ENCODE assay signal across 1 cellular context in the genomic region with DNA sequence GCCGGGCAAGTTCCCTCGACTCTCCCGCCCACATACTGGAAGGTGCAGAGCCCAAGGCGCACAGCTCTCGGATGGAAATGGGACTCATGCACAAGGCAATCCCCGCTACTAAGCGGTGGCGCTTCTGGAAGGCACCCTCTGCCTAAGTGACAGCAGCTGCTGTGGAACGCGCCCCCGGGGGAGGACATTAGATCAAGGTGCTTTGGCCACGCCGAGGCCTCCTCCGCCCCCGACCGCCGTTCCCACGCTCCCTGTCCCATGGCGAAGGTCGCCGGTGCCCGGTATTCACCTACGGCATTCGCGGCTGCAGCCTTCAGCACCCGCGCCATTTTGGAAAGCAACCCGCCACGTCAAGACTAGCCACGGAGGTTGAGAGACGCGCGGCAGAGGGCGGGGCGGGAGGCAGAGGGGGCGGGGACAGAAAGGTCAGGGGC.
TF ChIP-seq lines count a peak whose summit lies in the region.

A gene (minus strand): TSS at position 339 of the 434 bp plus-strand sequence. CDS start 10 bp downstream, at position 329.

TF ChIP-seq in HepG2, 621 proteins besides CTCF, POLR2A, EP300 and RAD21 (continued from another document and continues in another):
- TF ChIP-seq, protein P1, sequence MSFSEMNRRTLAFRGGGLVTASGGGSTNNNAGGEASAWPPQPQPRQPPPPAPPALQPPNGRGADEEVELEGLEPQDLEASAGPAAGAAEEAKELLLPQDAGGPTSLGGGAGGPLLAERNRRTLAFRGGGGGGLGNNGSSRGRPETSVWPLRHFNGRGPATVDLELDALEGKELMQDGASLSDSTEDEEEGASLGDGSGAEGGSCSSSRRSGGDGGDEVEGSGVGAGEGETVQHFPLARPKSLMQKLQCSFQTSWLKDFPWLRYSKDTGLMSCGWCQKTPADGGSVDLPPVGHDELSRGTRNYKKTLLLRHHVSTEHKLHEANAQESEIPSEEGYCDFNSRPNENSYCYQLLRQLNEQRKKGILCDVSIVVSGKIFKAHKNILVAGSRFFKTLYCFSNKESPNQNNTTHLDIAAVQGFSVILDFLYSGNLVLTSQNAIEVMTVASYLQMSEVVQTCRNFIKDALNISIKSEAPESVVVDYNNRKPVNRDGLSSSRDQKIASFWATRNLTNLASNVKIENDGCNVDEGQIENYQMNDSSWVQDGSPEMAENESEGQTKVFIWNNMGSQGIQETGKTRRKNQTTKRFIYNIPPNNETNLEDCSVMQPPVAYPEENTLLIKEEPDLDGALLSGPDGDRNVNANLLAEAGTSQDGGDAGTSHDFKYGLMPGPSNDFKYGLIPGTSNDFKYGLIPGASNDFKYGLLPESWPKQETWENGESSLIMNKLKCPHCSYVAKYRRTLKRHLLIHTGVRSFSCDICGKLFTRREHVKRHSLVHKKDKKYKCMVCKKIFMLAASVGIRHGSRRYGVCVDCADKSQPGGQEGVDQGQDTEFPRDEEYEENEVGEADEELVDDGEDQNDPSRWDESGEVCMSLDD (CRISPR knock-in tag; IDR thresholded peaks at IDR 0.05; ENCODE audit: borderline replicate concordance): no peak
- TF ChIP-seq ZNF672 (CRISPR knock-in tag; IDR thresholded peaks at IDR 0.05): no peak
- peak; percentile 77 for TF ChIP-seq ZBTB20 (CRISPR knock-in tag; IDR thresholded peaks at IDR 0.05; ENCODE audit: borderline replicate concordance, low read depth)
- no peak for TF ChIP-seq KLF15 (CRISPR knock-in tag; IDR thresholded peaks at IDR 0.05; ENCODE audit: borderline replicate concordance)
- TF ChIP-seq SNRNP70 (IDR thresholded peaks at IDR 0.05; ENCODE audit: low read depth, low read length): no peak
- TF ChIP-seq, protein P2, sequence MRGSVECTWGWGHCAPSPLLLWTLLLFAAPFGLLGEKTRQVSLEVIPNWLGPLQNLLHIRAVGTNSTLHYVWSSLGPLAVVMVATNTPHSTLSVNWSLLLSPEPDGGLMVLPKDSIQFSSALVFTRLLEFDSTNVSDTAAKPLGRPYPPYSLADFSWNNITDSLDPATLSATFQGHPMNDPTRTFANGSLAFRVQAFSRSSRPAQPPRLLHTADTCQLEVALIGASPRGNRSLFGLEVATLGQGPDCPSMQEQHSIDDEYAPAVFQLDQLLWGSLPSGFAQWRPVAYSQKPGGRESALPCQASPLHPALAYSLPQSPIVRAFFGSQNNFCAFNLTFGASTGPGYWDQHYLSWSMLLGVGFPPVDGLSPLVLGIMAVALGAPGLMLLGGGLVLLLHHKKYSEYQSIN (CRISPR knock-in tag; IDR thresholded peaks at IDR 0.05; ENCODE audit: borderline replicate concordance): no peak
- TF ChIP-seq, protein P3, sequence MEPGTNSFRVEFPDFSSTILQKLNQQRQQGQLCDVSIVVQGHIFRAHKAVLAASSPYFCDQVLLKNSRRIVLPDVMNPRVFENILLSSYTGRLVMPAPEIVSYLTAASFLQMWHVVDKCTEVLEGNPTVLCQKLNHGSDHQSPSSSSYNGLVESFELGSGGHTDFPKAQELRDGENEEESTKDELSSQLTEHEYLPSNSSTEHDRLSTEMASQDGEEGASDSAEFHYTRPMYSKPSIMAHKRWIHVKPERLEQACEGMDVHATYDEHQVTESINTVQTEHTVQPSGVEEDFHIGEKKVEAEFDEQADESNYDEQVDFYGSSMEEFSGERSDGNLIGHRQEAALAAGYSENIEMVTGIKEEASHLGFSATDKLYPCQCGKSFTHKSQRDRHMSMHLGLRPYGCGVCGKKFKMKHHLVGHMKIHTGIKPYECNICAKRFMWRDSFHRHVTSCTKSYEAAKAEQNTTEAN (CRISPR knock-in tag; conservative IDR thresholded peaks at IDR 0.05): no peak
- TF ChIP-seq, protein P4, sequence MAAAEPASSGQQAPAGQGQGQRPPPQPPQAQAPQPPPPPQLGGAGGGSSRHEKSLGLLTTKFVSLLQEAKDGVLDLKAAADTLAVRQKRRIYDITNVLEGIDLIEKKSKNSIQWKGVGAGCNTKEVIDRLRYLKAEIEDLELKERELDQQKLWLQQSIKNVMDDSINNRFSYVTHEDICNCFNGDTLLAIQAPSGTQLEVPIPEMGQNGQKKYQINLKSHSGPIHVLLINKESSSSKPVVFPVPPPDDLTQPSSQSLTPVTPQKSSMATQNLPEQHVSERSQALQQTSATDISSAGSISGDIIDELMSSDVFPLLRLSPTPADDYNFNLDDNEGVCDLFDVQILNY (CRISPR knock-in tag; conservative IDR thresholded peaks at IDR 0.05): 0 out of 2 replicates have a peak, but pooled peaks have one; percentile 56
- peak; percentile 55; the same call in 1 of the 2 replicates for TF ChIP-seq ZNF333 (CRISPR knock-in tag; IDR thresholded peaks at IDR 0.05; ENCODE audit: borderline replicate concordance)
- no peak; the same call in 1 of the 2 replicates for TF ChIP-seq ZNF180 (CRISPR knock-in tag; IDR thresholded peaks at IDR 0.05; ENCODE audit: borderline replicate concordance, low read depth)
- no peak for TF ChIP-seq ZEB1 (IDR thresholded peaks at IDR 0.05; ENCODE audit: insufficient replicate concordance, low read depth)
- TF ChIP-seq SAFB2 (CRISPR knock-in tag; IDR thresholded peaks at IDR 0.05; ENCODE audit: borderline replicate concordance, low read depth): peak; percentile 90; the same call in 1 of the 2 replicates
- no peak for TF ChIP-seq NFE2L2 (IDR thresholded peaks at IDR 0.05; ENCODE audit: low read length)
- no peak for TF ChIP-seq MAZ (IDR thresholded peaks at IDR 0.05; ENCODE audit: borderline replicate concordance, low read depth, low read length)
- TF ChIP-seq MAZ (CRISPR knock-in tag; IDR thresholded peaks at IDR 0.05; ENCODE audit: low read depth): peak; percentile 54; the same call in 1 of the 2 replicates
- TF ChIP-seq ZNF883 (CRISPR knock-in tag; IDR thresholded peaks at IDR 0.05; ENCODE audit: not compliant biosample characterization): no peak
- TF ChIP-seq CREB1 (IDR thresholded peaks at IDR 0.05): peak; percentile 51; the same call in 1 of the 2 replicates
- peak; percentile 52; the same call in 1 of the 2 replicates for TF ChIP-seq CREB1 (CRISPR knock-in tag; IDR thresholded peaks at IDR 0.05)
- TF ChIP-seq ZNF224 (CRISPR knock-in tag; IDR thresholded peaks at IDR 0.05): no peak
- peak; percentile 85 for TF ChIP-seq MED8 (CRISPR knock-in tag; IDR thresholded peaks at IDR 0.05; ENCODE audit: insufficient replicate concordance)
- TF ChIP-seq KAT7 (CRISPR knock-in tag; IDR thresholded peaks at IDR 0.05; ENCODE audit: borderline replicate concordance): peak; percentile 98
- TF ChIP-seq, protein P5, sequence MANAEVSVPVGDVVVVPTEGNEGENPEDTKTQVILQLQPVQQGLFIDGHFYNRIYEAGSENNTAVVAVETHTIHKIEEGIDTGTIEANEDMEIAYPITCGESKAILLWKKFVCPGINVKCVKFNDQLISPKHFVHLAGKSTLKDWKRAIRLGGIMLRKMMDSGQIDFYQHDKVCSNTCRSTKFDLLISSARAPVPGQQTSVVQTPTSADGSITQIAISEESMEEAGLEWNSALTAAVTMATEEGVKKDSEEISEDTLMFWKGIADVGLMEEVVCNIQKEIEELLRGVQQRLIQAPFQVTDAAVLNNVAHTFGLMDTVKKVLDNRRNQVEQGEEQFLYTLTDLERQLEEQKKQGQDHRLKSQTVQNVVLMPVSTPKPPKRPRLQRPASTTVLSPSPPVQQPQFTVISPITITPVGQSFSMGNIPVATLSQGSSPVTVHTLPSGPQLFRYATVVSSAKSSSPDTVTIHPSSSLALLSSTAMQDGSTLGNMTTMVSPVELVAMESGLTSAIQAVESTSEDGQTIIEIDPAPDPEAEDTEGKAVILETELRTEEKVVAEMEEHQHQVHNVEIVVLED (CRISPR knock-in tag; IDR thresholded peaks at IDR 0.05; ENCODE audit: borderline replicate concordance): no peak; the same call in 1 of the 2 replicates
- no peak for TF ChIP-seq ZNF569 (CRISPR knock-in tag; IDR thresholded peaks at IDR 0.05; ENCODE audit: borderline replicate concordance)
- peak; percentile 96 for TF ChIP-seq YY1 (IDR thresholded peaks at IDR 0.05; ENCODE audit: insufficient read depth, insufficient replicate concordance, low read depth, low read length)
- TF ChIP-seq PHB2 (IDR thresholded peaks at IDR 0.05; ENCODE audit: partially characterized antibody): no peak
- TF ChIP-seq DMAP1 (CRISPR knock-in tag; IDR thresholded peaks at IDR 0.05): peak; percentile 99
- no peak; the same call in 1 of the 2 replicates for TF ChIP-seq HES4 (CRISPR knock-in tag; IDR thresholded peaks at IDR 0.05; ENCODE audit: borderline replicate concordance)
- TF ChIP-seq, protein P6, sequence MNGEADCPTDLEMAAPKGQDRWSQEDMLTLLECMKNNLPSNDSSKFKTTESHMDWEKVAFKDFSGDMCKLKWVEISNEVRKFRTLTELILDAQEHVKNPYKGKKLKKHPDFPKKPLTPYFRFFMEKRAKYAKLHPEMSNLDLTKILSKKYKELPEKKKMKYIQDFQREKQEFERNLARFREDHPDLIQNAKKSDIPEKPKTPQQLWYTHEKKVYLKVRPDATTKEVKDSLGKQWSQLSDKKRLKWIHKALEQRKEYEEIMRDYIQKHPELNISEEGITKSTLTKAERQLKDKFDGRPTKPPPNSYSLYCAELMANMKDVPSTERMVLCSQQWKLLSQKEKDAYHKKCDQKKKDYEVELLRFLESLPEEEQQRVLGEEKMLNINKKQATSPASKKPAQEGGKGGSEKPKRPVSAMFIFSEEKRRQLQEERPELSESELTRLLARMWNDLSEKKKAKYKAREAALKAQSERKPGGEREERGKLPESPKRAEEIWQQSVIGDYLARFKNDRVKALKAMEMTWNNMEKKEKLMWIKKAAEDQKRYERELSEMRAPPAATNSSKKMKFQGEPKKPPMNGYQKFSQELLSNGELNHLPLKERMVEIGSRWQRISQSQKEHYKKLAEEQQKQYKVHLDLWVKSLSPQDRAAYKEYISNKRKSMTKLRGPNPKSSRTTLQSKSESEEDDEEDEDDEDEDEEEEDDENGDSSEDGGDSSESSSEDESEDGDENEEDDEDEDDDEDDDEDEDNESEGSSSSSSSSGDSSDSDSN (CRISPR knock-in tag; IDR thresholded peaks at IDR 0.05): peak; percentile 95
- no peak for TF ChIP-seq NFIC (IDR thresholded peaks at IDR 0.05; ENCODE audit: low read length)
- TF ChIP-seq, protein P7, sequence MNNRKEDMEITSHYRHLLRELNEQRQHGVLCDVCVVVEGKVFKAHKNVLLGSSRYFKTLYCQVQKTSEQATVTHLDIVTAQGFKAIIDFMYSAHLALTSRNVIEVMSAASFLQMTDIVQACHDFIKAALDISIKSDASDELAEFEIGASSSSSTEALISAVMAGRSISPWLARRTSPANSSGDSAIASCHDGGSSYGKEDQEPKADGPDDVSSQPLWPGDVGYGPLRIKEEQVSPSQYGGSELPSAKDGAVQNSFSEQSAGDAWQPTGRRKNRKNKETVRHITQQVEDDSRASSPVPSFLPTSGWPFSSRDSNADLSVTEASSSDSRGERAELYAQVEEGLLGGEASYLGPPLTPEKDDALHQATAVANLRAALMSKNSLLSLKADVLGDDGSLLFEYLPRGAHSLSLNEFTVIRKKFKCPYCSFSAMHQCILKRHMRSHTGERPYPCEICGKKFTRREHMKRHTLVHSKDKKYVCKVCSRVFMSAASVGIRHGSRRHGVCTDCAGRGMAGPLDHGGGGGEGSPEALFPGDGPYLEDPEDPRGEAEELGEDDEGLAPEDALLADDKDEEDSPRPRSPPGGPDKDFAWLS (CRISPR knock-in tag; IDR thresholded peaks at IDR 0.05; ENCODE audit: borderline replicate concordance): no peak
- TF ChIP-seq, protein P8, sequence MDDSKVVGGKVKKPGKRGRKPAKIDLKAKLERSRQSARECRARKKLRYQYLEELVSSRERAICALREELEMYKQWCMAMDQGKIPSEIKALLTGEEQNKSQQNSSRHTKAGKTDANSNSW (CRISPR knock-in tag; IDR thresholded peaks at IDR 0.05; ENCODE audit: borderline replicate concordance): no peak
- peak; percentile 95; the same call in 1 of the 2 replicates for TF ChIP-seq ZNF350 (CRISPR knock-in tag; IDR thresholded peaks at IDR 0.05; ENCODE audit: borderline replicate concordance, low read depth)
- TF ChIP-seq ZNF709 (CRISPR knock-in tag; IDR thresholded peaks at IDR 0.05): no peak; the same call in 1 of the 2 replicates
- peak; percentile 78; the same call in 1 of the 2 replicates for TF ChIP-seq MEF2D (CRISPR knock-in tag; IDR thresholded peaks at IDR 0.05)
- TF ChIP-seq, protein P9, sequence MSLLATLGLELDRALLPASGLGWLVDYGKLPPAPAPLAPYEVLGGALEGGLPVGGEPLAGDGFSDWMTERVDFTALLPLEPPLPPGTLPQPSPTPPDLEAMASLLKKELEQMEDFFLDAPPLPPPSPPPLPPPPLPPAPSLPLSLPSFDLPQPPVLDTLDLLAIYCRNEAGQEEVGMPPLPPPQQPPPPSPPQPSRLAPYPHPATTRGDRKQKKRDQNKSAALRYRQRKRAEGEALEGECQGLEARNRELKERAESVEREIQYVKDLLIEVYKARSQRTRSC (CRISPR knock-in tag; IDR thresholded peaks at IDR 0.05; ENCODE audit: low read depth): no peak
- no peak for TF ChIP-seq ZFP1 (CRISPR knock-in tag; IDR thresholded peaks at IDR 0.05)
- TF ChIP-seq, protein P10, sequence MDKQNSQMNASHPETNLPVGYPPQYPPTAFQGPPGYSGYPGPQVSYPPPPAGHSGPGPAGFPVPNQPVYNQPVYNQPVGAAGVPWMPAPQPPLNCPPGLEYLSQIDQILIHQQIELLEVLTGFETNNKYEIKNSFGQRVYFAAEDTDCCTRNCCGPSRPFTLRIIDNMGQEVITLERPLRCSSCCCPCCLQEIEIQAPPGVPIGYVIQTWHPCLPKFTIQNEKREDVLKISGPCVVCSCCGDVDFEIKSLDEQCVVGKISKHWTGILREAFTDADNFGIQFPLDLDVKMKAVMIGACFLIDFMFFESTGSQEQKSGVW (CRISPR knock-in tag; IDR thresholded peaks at IDR 0.05; ENCODE audit: borderline replicate concordance): no peak; the same call in 1 of the 2 replicates
- no peak for TF ChIP-seq ZNF136 (CRISPR knock-in tag; IDR thresholded peaks at IDR 0.05; ENCODE audit: low read depth)
- no peak for TF ChIP-seq ZSCAN30 (CRISPR knock-in tag; IDR thresholded peaks at IDR 0.05)
- TF ChIP-seq SP2 (CRISPR knock-in tag; IDR thresholded peaks at IDR 0.05): peak; percentile 32; the same call in 1 of the 2 replicates
- no peak for TF ChIP-seq IKZF1 (IDR thresholded peaks at IDR 0.05)
- TF ChIP-seq SMARCC2 (IDR thresholded peaks at IDR 0.05): no peak
- TF ChIP-seq TCF7L2 (IDR thresholded peaks at IDR 0.05; ENCODE audit: low read depth, low read length): no peak
- no peak for TF ChIP-seq KAT2B (IDR thresholded peaks at IDR 0.05; ENCODE audit: borderline replicate concordance, low read depth, low read length)
- 0 out of 2 replicates have a peak, but pooled peaks have one; percentile 51 for TF ChIP-seq ZNF230 (CRISPR knock-in tag; IDR thresholded peaks at IDR 0.05)
- no peak for TF ChIP-seq ETV6 (CRISPR knock-in tag; conservative IDR thresholded peaks at IDR 0.05)
- no peak; the same call in none of the 2 replicates for TF ChIP-seq HOXA5 (CRISPR knock-in tag; IDR thresholded peaks at IDR 0.05)
- TF ChIP-seq CHCHD3 (CRISPR knock-in tag; IDR thresholded peaks at IDR 0.05): no peak
